12 cellular contexts compared by ENCODE assay signal in genomic region chr7:69399038-69399800, GRCh38.
DNase-seq lines count a peak whose midpoint lies in the region; TF ChIP-seq lines count a peak whose summit lies in the region.
"Had no signal": no experiment of that assay in that cellular context is flagged by ENCODE, and none has a peak within 500 bp of the region (broad histone marks: within the 10 kb centered on the region; RNA-seq: fewer than 3 reads in every experiment).

No MANE protein-coding gene starts in this region.

- H3K4me2 ChIP-seq in hepatocyte: no peak overlapping the region

- H2AFZ ChIP-seq in hepatocyte: no peak overlapping the region

- no peaks in the 10 kb centered on the region for H3K9me2 ChIP-seq in hepatocyte (replicated peaks; ENCODE audit: insufficient read depth)

- H3K27ac ChIP-seq in temporal lobe (ENCODE audit: low read depth, low read length): peak overlapping the region; percentile 51
- H3K27ac ChIP-seq in hepatocyte: no peak overlapping the region
- H3K27ac ChIP-seq: neutrophil, SJCRH30 had no signal

- H3K4me3 ChIP-seq in kidney epithelial cell (ENCODE audit: low read depth, low read length): no peak overlapping the region
- no peak overlapping the region for H3K4me3 ChIP-seq in hepatocyte
- H3K4me3 ChIP-seq: SJCRH30 had no signal

- peak; percentile 6 to 40 for DNase-seq in NCI-H526 (lab: John Stamatoyannopoulos, UW)
- no peak for DNase-seq in NCI-H526 treated with DMSO at 0.1 percent for 48 hours (lab: John Stamatoyannopoulos, UW)
- DNase-seq in anterior cingulate cortex (lab: John Stamatoyannopoulos, UW): peak in 49 of 58 donors; percentile 2 to 83 (median 42)
- peak; percentile 18 for DNase-seq in kidney epithelial cell (ENCODE audit: low read depth)
- DNase-seq in GM20000 (ENCODE audit: low spot score): no peak
- DNase-seq in 8988T: no peak
- DNase-seq in hepatocyte (ENCODE audit: low spot score): no peak
- DNase-seq: GF-D8, IMR-90, SJCRH30 had no signal

- no peak for TF ChIP-seq CTCF in kidney epithelial cell (IDR thresholded peaks at IDR 0.05; ENCODE audit: insufficient read depth, low read length, poor library complexity, severe bottlenecking)
- TF ChIP-seq CTCF in GM20000 (IDR thresholded peaks at IDR 0.05; ENCODE audit: extremely low read depth, missing control alignments): no peak
- TF ChIP-seq CTCF in hepatocyte (IDR thresholded peaks at IDR 0.05; ENCODE audit: poor library complexity): no peak

- H3K36me3 ChIP-seq in kidney epithelial cell (ENCODE audit: control insufficient read depth, insufficient read depth, low read length) (no peaks in the 10 kb centered on the region), hepatocyte (replicated peaks; ENCODE audit: insufficient read depth, low read depth) (no peaks in the 10 kb centered on the region)
- H3K36me3 ChIP-seq: neutrophil, SJCRH30 had no signal

- H3K27me3 ChIP-seq in kidney epithelial cell (ENCODE audit: control insufficient read depth, insufficient read depth, low read length) (no peaks in the 10 kb centered on the region), hepatocyte (no peaks in the 10 kb centered on the region)
- H3K27me3 ChIP-seq: neutrophil had no signal

- H4K20me1 ChIP-seq in hepatocyte (ENCODE audit: insufficient read depth, poor library complexity, severe bottlenecking): no peaks in the 10 kb centered on the region

- H3K79me2 ChIP-seq in hepatocyte: no peaks in the 10 kb centered on the region

- no peaks in the 10 kb centered on the region for H3K4me1 ChIP-seq in hepatocyte (ENCODE audit: insufficient read depth)
- H3K4me1 ChIP-seq: SJCRH30 had no signal

- H3K9me3 ChIP-seq in hepatocyte (ENCODE audit: low read depth): no peaks in the 10 kb centered on the region
- H3K9me3 ChIP-seq: neutrophil, SJCRH30 had no signal

- WGBS in hepatocyte (ENCODE audit: low lambda C conversion rate, missing lambda C conversion rate): 63% methylated on average over 3 of the region's 3 CpGs

Comparison
In these comparisons a context has a peak if more than half of its experiments do, and no peak if none do; other contexts are left out.
1. DNase-seq: peak in NCI-H526 (2 of 2), anterior cingulate cortex (49 of 58) and kidney epithelial cell (single experiment); none in NCI-H526 treated with DMSO at 0.1 percent for 48 hours (single experiment), GM20000 (single experiment), 8988T (single experiment) and hepatocyte (single experiment).